Comparison of ENCODE assay signal across 11 cellular contexts in genomic region chr5:138573223-138573622, GRCh38. TPM values are rescaled to one million over a fixed set of nuclear protein-coding genes. Genes with fewer than 3 reads are reported as not detected.
A peak's percentile ranks its signal among the peaks of the same experiment; 100 is the strongest.
DNase-seq lines count a peak whose midpoint lies in the region; ATAC-seq and TF ChIP-seq lines count a peak whose summit lies in the region.
"Had no signal": no experiment of that assay in that cellular context is flagged by ENCODE, and none has a peak within 500 bp of the region (broad histone marks: within the 10 kb centered on the region; RNA-seq: fewer than 3 reads in every experiment).

No MANE protein-coding gene starts in this region.

- H4K20me1 ChIP-seq in KMS-11 (ENCODE audit: insufficient read depth), result peaks cover 7% of the 10 kb centered on the region

- H3K79me2 ChIP-seq in KMS-11 (ENCODE audit: insufficient read depth, low read depth), result peaks cover 70% of the 10 kb centered on the region

- peak overlapping the region in 4 of 7 donors; percentile 44 to 98 (median 65) for H3K4me3 Mint-ChIP-seq in CD8-positive, alpha-beta memory T cell
- H3K4me3 Mint-ChIP-seq in brain (peak overlapping the region in 4 of 5 experiments; percentile 36 to 99 (median 94)), neural crest cell (peak overlapping the region; percentile 97), CD14-positive monocyte (no peak overlapping the region)

- ATAC-seq in HG02763 (IDR thresholded peaks at IDR 0.05; ENCODE audit: unreplicated experiment) (no peak), HG02678 (IDR thresholded peaks at IDR 0.05; ENCODE audit: unreplicated experiment) (no peak)

- peak overlapping the region; percentile 99; the same call in 1 of the 2 replicates for H3K9ac ChIP-seq in KMS-11

- H3K4me2 ChIP-seq in KMS-11, result peak overlapping the region; percentile 83; the same call in 1 of the 2 replicates

- no peak overlapping the region for H2AFZ ChIP-seq in KMS-11 (ENCODE audit: low read depth)

- H3K4me3 ChIP-seq in CD8-positive, alpha-beta memory T cell (ENCODE audit: low read length), result no peak overlapping the region
- no peak overlapping the region for H3K4me3 ChIP-seq in KMS-11 (IDR thresholded peaks at IDR 0.05; ENCODE audit: insufficient read depth, low read depth, low read length)
- H3K4me3 ChIP-seq: lung had no signal

- intact Hi-C loops in CD14-positive monocyte (cut with micrococcal nuclease), result loop anchor here in 1 of 2 donors (10.0 kb wide), 2 partner anchors 692 to 722 kb away; partner anchors contain the start of gene MATR3

- peaks cover 0 to 1% (median 0%) of the 10 kb centered on the region in 5 donors for H3K9me3 Mint-ChIP-seq in CD8-positive, alpha-beta memory T cell
- peaks cover 0 to 8% (median 4%) of the 10 kb centered on the region in 5 experiments for H3K9me3 Mint-ChIP-seq in brain
- peaks cover 4% of the 10 kb centered on the region for H3K9me3 Mint-ChIP-seq in neural crest cell
- H3K9me3 Mint-ChIP-seq in CD14-positive monocyte, result peaks cover 0 to 3% (median 0%) of the 10 kb centered on the region in 7 donors

- no peaks in the 10 kb centered on the region for H3K27me3 ChIP-seq in CD8-positive, alpha-beta memory T cell (ENCODE audit: insufficient read depth, low read length, poor library complexity, severe bottlenecking)
- no peaks in the 10 kb centered on the region for H3K27me3 ChIP-seq in KMS-11 (ENCODE audit: insufficient read depth, low read depth)

- CTCF ChIA-PET in CD8-positive, alpha-beta memory T cell (lab: Charles Lee), result interaction anchor here (0.6 to 1.5 kb wide), 2 partner anchors 110 to 221 kb away, joined by 3 to 4 read pairs; partner anchors contain the start of gene KDM3B

- H3K36me3 ChIP-seq in CD8-positive, alpha-beta memory T cell (ENCODE audit: insufficient read depth, low read length), result peaks cover 47% of the 10 kb centered on the region
- H3K36me3 ChIP-seq in KMS-11 (ENCODE audit: insufficient read depth), result peaks cover 34% of the 10 kb centered on the region; the same call in 1 of the 2 replicates

- peak overlapping the region; percentile 100 for H3K27ac ChIP-seq in CD8-positive, alpha-beta memory T cell (ENCODE audit: low read depth, low read length)
- peak overlapping the region; percentile 98; the same call in 1 of the 2 replicates for H3K27ac ChIP-seq in KMS-11

- H3K4me1 ChIP-seq in CD8-positive, alpha-beta memory T cell (ENCODE audit: insufficient read depth, low read length), result peaks cover 34% of the 10 kb centered on the region
- H3K4me1 ChIP-seq in KMS-11 (ENCODE audit: low read depth, poor library complexity, severe bottlenecking), result peaks cover 41% of the 10 kb centered on the region

- H3K4me1 Mint-ChIP-seq in CD8-positive, alpha-beta memory T cell, result peaks cover 42 to 65% (median 48%) of the 10 kb centered on the region in 3 donors
- H3K4me1 Mint-ChIP-seq in brain (peaks cover 76% of the 10 kb centered on the region), neural crest cell (peaks cover 27% of the 10 kb centered on the region), CD14-positive monocyte (peaks cover 17% of the 10 kb centered on the region)

- no peak for DNase-seq in CD8-positive, alpha-beta memory T cell
- no peak for DNase-seq in neural crest cell (ENCODE audit: low read depth, low spot score)
- no peak for DNase-seq in 8988T
- DNase-seq in CD14-positive monocyte (ENCODE audit: low spot score), result no peak
- DNase-seq: MV-4-11, NCI-H774 had no signal

- peaks cover 0 to 5% of the 10 kb centered on the region in 2 donors for H3K27me3 Mint-ChIP-seq in CD8-positive, alpha-beta memory T cell
- H3K27me3 Mint-ChIP-seq in brain (peaks cover 8% of the 10 kb centered on the region), neural crest cell (ENCODE audit: low read depth) (no peaks in the 10 kb centered on the region), CD14-positive monocyte (ENCODE audit: low read depth in 3 of 3) (no peaks in the 10 kb centered on the region)

- peaks cover 6 to 72% (median 19%) of the 10 kb centered on the region in 3 donors for H3K36me3 Mint-ChIP-seq in CD8-positive, alpha-beta memory T cell
- H3K36me3 Mint-ChIP-seq in brain (peaks cover 71% of the 10 kb centered on the region), neural crest cell (ENCODE audit: low read depth) (peaks cover 32% of the 10 kb centered on the region), CD14-positive monocyte (peaks cover 48 to 54% of the 10 kb centered on the region in 2 donors)

- H3K27ac Mint-ChIP-seq in CD8-positive, alpha-beta memory T cell, result peak overlapping the region in 5 of 8 donors; percentile 42 to 100 (median 78)
- H3K27ac Mint-ChIP-seq in brain, result peak overlapping the region in 2 of 5 experiments; percentile 99 to 100
- H3K27ac Mint-ChIP-seq in neural crest cell (ENCODE audit: unreplicated experiment), result no peak overlapping the region
- peak overlapping the region in 3 of 7 donors; percentile 5 to 33 (median 26) for H3K27ac Mint-ChIP-seq in CD14-positive monocyte

- POLR2A ChIA-PET in CD8-positive, alpha-beta memory T cell (lab: Charles Lee), result interaction anchor here (0.7 to 1.0 kb wide), 2 partner anchors 84 to 220 kb away, joined by 6 to 11 read pairs; no protein-coding TSS in a partner anchor

- H3K9me3 ChIP-seq in CD8-positive, alpha-beta memory T cell (ENCODE audit: low read length), result no peaks in the 10 kb centered on the region

- TF ChIP-seq CTCF in KMS-11 (conservative IDR thresholded peaks at IDR 0.05; ENCODE audit: low read depth, low read length) (no peak), brain (conservative IDR thresholded peaks at IDR 0.05) (no peak), neural crest cell (conservative IDR thresholded peaks at IDR 0.05) (no peak), CD14-positive monocyte (IDR thresholded peaks at IDR 0.05) (no peak)

RNA-seq across cellular contexts. Expression of gene HSPA9, which starts 2.0 kb away (rescaled TPM):
- total RNA-seq in CD8-positive, alpha-beta memory T cell, result 100 to 1,000 TPM; 468 to 498 TPM
- polyA plus RNA-seq in CD8-positive, alpha-beta memory T cell, result 171 TPM
- polyA plus RNA-seq in brain (ENCODE audit: insufficient read depth, low read depth, low replicate concordance) (141 TPM), CD14-positive monocyte (10 to 100 TPM; 67.8 to 82.4 TPM)
- total RNA-seq in neural crest cell, result 247 and 250 TPM in 2 replicates

RNA-seq across cellular contexts. Expression of gene ETF1, which starts 30.2 kb away (rescaled TPM):
- 100 to 1,000 TPM; 239 to 246 TPM for total RNA-seq in CD8-positive, alpha-beta memory T cell
- polyA plus RNA-seq in CD8-positive, alpha-beta memory T cell, result 29.4 TPM
- polyA plus RNA-seq in brain (ENCODE audit: insufficient read depth, low read depth, low replicate concordance) (27.4 TPM), CD14-positive monocyte (10 to 100 TPM; 61.6 to 71.4 TPM)
- 101 and 107 TPM in 2 replicates for total RNA-seq in neural crest cell

Comparison
In these comparisons a context has a peak if more than half of its experiments do, and no peak if none do; other contexts are left out.
1. H3K4me3 Mint-ChIP-seq: peak in CD8-positive, alpha-beta memory T cell (4 of 7), brain (4 of 5) and neural crest cell (single experiment); none in CD14-positive monocyte (0 of 2).